In the genomic region with DNA sequence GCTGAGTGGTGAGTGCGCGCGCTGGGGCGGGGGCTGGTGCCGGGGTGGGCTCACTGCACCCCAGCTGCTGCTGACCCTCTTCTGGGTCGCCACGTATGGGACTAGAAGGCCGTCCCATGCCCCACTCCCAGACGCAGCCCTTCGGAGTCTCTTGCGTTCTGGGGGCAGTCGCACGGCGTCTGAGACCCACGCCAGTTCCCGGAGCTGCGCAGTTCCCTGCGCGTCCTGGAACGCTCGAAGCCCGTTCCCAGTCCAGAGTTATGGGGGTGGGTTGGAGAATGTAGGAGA, we compare ENCODE assay signal across 9 cellular contexts. TPM values are rescaled to one million over a fixed set of nuclear protein-coding genes. Genes with fewer than 3 reads are reported as not detected.
DNase-seq lines count a peak whose midpoint lies in the region; ATAC-seq and TF ChIP-seq lines count a peak whose summit lies in the region.
"Had no signal": no experiment of that assay in that cellular context is flagged by ENCODE, and none has a peak within 500 bp of the region (broad histone marks: within the 10 kb centered on the region; RNA-seq: fewer than 3 reads in every experiment).

No MANE protein-coding gene starts in this region.

- DNase-seq in activated naive CD4-positive, alpha-beta T cell treated with anti-CD3 and anti-CD28 coated beads, Interleukin-2, amount 10 ng/mL, durations not matched to agents 7 days and 5 days, result no peak
- no peak for DNase-seq in activated naive CD4-positive, alpha-beta T cell (lab: John Stamatoyannopoulos, UW)
- DNase-seq in effector memory CD8-positive, alpha-beta T cell, result no peak
- no peak for DNase-seq in activated CD4-positive, alpha-beta T cell treated with anti-CD3 and anti-CD28 coated beads, Interleukin-2, amount 50 U/mL, for 48 hours
- DNase-seq in NCI-H2029 treated with DMSO at 0.1 percent for 48 hours (lab: John Stamatoyannopoulos, UW), result no peak
- no peak for DNase-seq in HEK293T (ENCODE audit: extremely low spot score)

- H3K27ac Mint-ChIP-seq in activated naive CD4-positive, alpha-beta T cell treated with anti-CD3 and anti-CD28 coated beads, Interleukin-2, amount 10 ng/mL, durations not matched to agents 7 days and 5 days, result no peak overlapping the region
- no peak overlapping the region for H3K27ac Mint-ChIP-seq in effector memory CD8-positive, alpha-beta T cell

- H3K4me1 ChIP-seq in mononuclear cell (ENCODE audit: insufficient read depth, low read length), result peaks cover 30% of the 10 kb centered on the region
- H3K4me1 ChIP-seq in urinary bladder (ENCODE audit: insufficient read depth), result no peaks in the 10 kb centered on the region

- ATAC-seq in effector memory CD8-positive, alpha-beta T cell (replicated peaks), result no peak

- H3K4me3 ChIP-seq in mononuclear cell (ENCODE audit: low read length) (peak overlapping the region; percentile 7), urinary bladder (ENCODE audit: low read depth, low read length) (peak overlapping the region; percentile 45)

- peaks cover 68% of the 10 kb centered on the region for H3K27me3 Mint-ChIP-seq in activated naive CD4-positive, alpha-beta T cell treated with anti-CD3 and anti-CD28 coated beads, Interleukin-2, amount 10 ng/mL, durations not matched to agents 7 days and 5 days
- peaks cover 75 to 94% of the 10 kb centered on the region in 2 donors for H3K27me3 Mint-ChIP-seq in effector memory CD8-positive, alpha-beta T cell

- CTCF ChIA-PET in activated naive CD4-positive, alpha-beta T cell treated with anti-CD3 and anti-CD28 coated beads, Interleukin-2, amount 10 ng/mL, durations not matched to agents 7 days and 5 days (lab: Charles Lee), result interaction anchor here (2.1 to 3.9 kb wide), 2 partner anchors 28 to 86 kb away, joined by 8 to 15 read pairs; no protein-coding TSS in a partner anchor
- CTCF ChIA-PET in HEK293T (lab: Yijun Ruan, JAX), result no interaction called here

- H3K36me3 ChIP-seq in urinary bladder (ENCODE audit: insufficient read depth), result no peaks in the 10 kb centered on the region

- no peak overlapping the region for H3K27ac ChIP-seq in urinary bladder (ENCODE audit: low read depth)

- H3K27me3 ChIP-seq in mononuclear cell (ENCODE audit: insufficient read depth, low read length), result peaks cover 59% of the 10 kb centered on the region

- no peaks in the 10 kb centered on the region for H3K36me3 Mint-ChIP-seq in activated naive CD4-positive, alpha-beta T cell treated with anti-CD3 and anti-CD28 coated beads, Interleukin-2, amount 10 ng/mL, durations not matched to agents 7 days and 5 days
- H3K36me3 Mint-ChIP-seq in effector memory CD8-positive, alpha-beta T cell (ENCODE audit: insufficient read depth), result no peaks in the 10 kb centered on the region

- H3K9me3 ChIP-seq in mononuclear cell (ENCODE audit: low read depth, low read length), result no peaks in the 10 kb centered on the region

- peaks cover 2% of the 10 kb centered on the region for H3K9me3 Mint-ChIP-seq in activated naive CD4-positive, alpha-beta T cell treated with anti-CD3 and anti-CD28 coated beads, Interleukin-2, amount 10 ng/mL, durations not matched to agents 7 days and 5 days
- no peaks in the 10 kb centered on the region for H3K9me3 Mint-ChIP-seq in effector memory CD8-positive, alpha-beta T cell
- H3K9me3 Mint-ChIP-seq: activated T-helper 2 cell treated with anti-CD3 and anti-CD28 coated beads, Interferon-gamma antibody, Interleukin-2, Interleukin-4, amounts not matched to agents 10 μg/mL and 5 μg/mL and 100 μg/mL, durations not matched to agents 14 hours and 24 hours and 36 hours had no signal

- peaks cover 28% of the 10 kb centered on the region for H3K4me1 Mint-ChIP-seq in activated naive CD4-positive, alpha-beta T cell treated with anti-CD3 and anti-CD28 coated beads, Interleukin-2, amount 10 ng/mL, durations not matched to agents 7 days and 5 days
- peaks cover 18% of the 10 kb centered on the region in 2 donors for H3K4me1 Mint-ChIP-seq in effector memory CD8-positive, alpha-beta T cell (ENCODE audit: low read depth in 2 of 2)

- H3K4me3 Mint-ChIP-seq in activated naive CD4-positive, alpha-beta T cell treated with anti-CD3 and anti-CD28 coated beads, Interleukin-2, amount 10 ng/mL, durations not matched to agents 7 days and 5 days, result peak overlapping the region; percentile 22
- peak overlapping the region; percentile 72 to 81 for H3K4me3 Mint-ChIP-seq in effector memory CD8-positive, alpha-beta T cell

- POLR2A ChIA-PET in HEK293T (lab: Yijun Ruan, JAX), result interaction anchor here (1.0 kb wide), 2 partner anchors 12 to 22 kb away, joined by 3 to 4 read pairs; no protein-coding TSS in a partner anchor

- under 1% methylated on average over 22 of the region's 22 CpGs for WGBS in urinary bladder

TF ChIP-seq in HEK293T, 16 proteins besides CTCF, POLR2A, EP300 and RAD21:
- no peak for TF ChIP-seq BHLHE40 (IDR thresholded peaks at IDR 0.05; ENCODE audit: borderline replicate concordance)
- no peak for TF ChIP-seq LEF1 (IDR thresholded peaks at IDR 0.05; ENCODE audit: borderline replicate concordance)
- TF ChIP-seq FOXK2 (IDR thresholded peaks at IDR 0.05), result no peak
- TF ChIP-seq SUZ12 (IDR thresholded peaks at IDR 0.05), result no peak
- no peak for TF ChIP-seq CTBP1 (IDR thresholded peaks at IDR 0.05; ENCODE audit: borderline replicate concordance)
- TF ChIP-seq HDGF (IDR thresholded peaks at IDR 0.05; ENCODE audit: borderline replicate concordance), result no peak
- TF ChIP-seq SP1 (IDR thresholded peaks at IDR 0.05), result no peak
- no peak for TF ChIP-seq TARDBP (IDR thresholded peaks at IDR 0.05)
- TF ChIP-seq FOXA1 (IDR thresholded peaks at IDR 0.05), result no peak
- TF ChIP-seq ZNF384 (IDR thresholded peaks at IDR 0.05), result no peak
- no peak for TF ChIP-seq NFRKB (IDR thresholded peaks at IDR 0.05)
- TF ChIP-seq ARNT (IDR thresholded peaks at IDR 0.05), result no peak

RNA-seq across cellular contexts. Expression of a gene that starts 0.3 kb away (rescaled TPM):
- total RNA-seq in mononuclear cell (0.42 TPM), urinary bladder (19.2 TPM)
- 13.0 TPM for polyA plus RNA-seq in urinary bladder

RNA-seq across cellular contexts. Expression of a gene that starts 26.3 kb away (rescaled TPM):
- total RNA-seq in mononuclear cell (not detected), urinary bladder (not detected)
- polyA plus RNA-seq in urinary bladder, result not detected
- total RNA-seq: activated T-helper 2 cell treated with anti-CD3 and anti-CD28 coated beads, Interferon-gamma antibody, Interleukin-2, Interleukin-4, amounts not matched to agents 10 μg/mL and 5 μg/mL and 100 μg/mL, durations not matched to agents 14 hours and 24 hours and 36 hours had no signal

RNA-seq across cellular contexts. Expression of a gene that starts 28.7 kb away (rescaled TPM):
- not detected for total RNA-seq in mononuclear cell
- not detected for total RNA-seq in urinary bladder
- polyA plus RNA-seq in urinary bladder, result not detected
- total RNA-seq: activated T-helper 2 cell treated with anti-CD3 and anti-CD28 coated beads, Interferon-gamma antibody, Interleukin-2, Interleukin-4, amounts not matched to agents 10 μg/mL and 5 μg/mL and 100 μg/mL, durations not matched to agents 14 hours and 24 hours and 36 hours had no signal

Comparison
In these comparisons a context has a peak if more than half of its experiments do, and no peak if none do; other contexts are left out.
1. RNA of a gene that starts 0.3 kb away (total RNA-seq): 19.2 TPM in urinary bladder (single experiment); 0.42 TPM in mononuclear cell (single experiment); every median in the first group is over 10 times any median in the second.